Comparison of ENCODE assay signal across 30 cellular contexts in genomic region chr7:25358831-25359350, GRCh38.
A peak's percentile ranks its signal among the peaks of the same experiment; 100 is the strongest.
DNase-seq lines count a peak whose midpoint lies in the region; ATAC-seq, FAIRE-seq and TF ChIP-seq lines count a peak whose summit lies in the region.
"Had no signal": no experiment of that assay in that cellular context is flagged by ENCODE, and none has a peak within 500 bp of the region (broad histone marks: within the 10 kb centered on the region; RNA-seq: fewer than 3 reads in every experiment).

No MANE protein-coding gene starts in this region.

- H3K27me3 Mint-ChIP-seq in astrocyte (ENCODE audit: low read depth, unreplicated experiment), result peaks cover 11% of the 10 kb centered on the region
- H3K27me3 Mint-ChIP-seq: stimulated activated naive CD8-positive, alpha-beta T cell treated with anti-CD3 and anti-CD28 coated beads, Interleukin-15, Interleukin-2, amounts not matched to agents 100 ng/mL and 50 ng/mL, for 24 hours had no signal

- DNase-seq in NCI-H1092 treated with DMSO at 0.1 percent for 48 hours (lab: John Stamatoyannopoulos, UW) (peak; percentile 65), NCI-H1092 (lab: John Stamatoyannopoulos, UW) (no peak), astrocyte (ENCODE audit: low read depth) (no peak), MG63 (no peak), H54 (ENCODE audit: insufficient read length, low spot score) (no peak)
- DNase-seq: 8988T; activated CD4-positive, alpha-beta memory T cell treated with anti-CD3 and anti-CD28 coated beads, Interleukin-2, amount 10 ng/mL, durations not matched to agents 7 days and 5 days; activated naive CD4-positive, alpha-beta T cell; AML-193; CD8-positive, alpha-beta memory T cell; central memory CD4-positive, alpha-beta T cell; effector CD4-positive, alpha-beta T cell; Karpas-422; kidney; mammary epithelial cell; naive thymus-derived CD8-positive, alpha-beta T cell; NCI-H1048; NK-92 treated with Interleukin-12 subunit alpha and Interleukin-12 subunit beta, amount 100 ng/mL, for 24 hours; stimulated activated CD4-positive, alpha-beta T cell treated with anti-CD3 and anti-CD28 coated beads, Interleukin-4, amount 100 ng/mL, for 24 hours; trophoblast cell had no signal

- H3K4me1 ChIP-seq in astrocyte (ENCODE audit: insufficient read depth, low read length), result no peaks in the 10 kb centered on the region
- peaks cover 12% of the 10 kb centered on the region for H3K4me1 ChIP-seq in mesodermal cell (ENCODE audit: control insufficient read depth, insufficient read depth, low read length, poor library complexity, severe bottlenecking)

- H3K4me3 ChIP-seq in astrocyte (ENCODE audit: insufficient read depth, low read depth, low read length) (no peak overlapping the region), mesodermal cell (ENCODE audit: extremely low read depth, insufficient read depth, low read length, poor library complexity, severe bottlenecking) (no peak overlapping the region), MG63 (no peak overlapping the region)
- H3K4me3 ChIP-seq: prostate gland, smooth muscle cell had no signal

- H3K9me3 Mint-ChIP-seq in astrocyte (ENCODE audit: unreplicated experiment), result peaks cover 2% of the 10 kb centered on the region
- H3K9me3 Mint-ChIP-seq: activated CD4-positive, alpha-beta memory T cell treated with anti-CD3 and anti-CD28 coated beads, Interleukin-2, amount 10 ng/mL, durations not matched to agents 7 days and 5 days; CD8-positive, alpha-beta memory T cell; stimulated activated naive CD8-positive, alpha-beta T cell treated with anti-CD3 and anti-CD28 coated beads, Interleukin-15, Interleukin-2, amounts not matched to agents 100 ng/mL and 50 ng/mL, for 24 hours had no signal

- peaks cover 4% of the 10 kb centered on the region for H3K4me1 Mint-ChIP-seq in astrocyte (ENCODE audit: low read depth, unreplicated experiment)
- H3K4me1 Mint-ChIP-seq: activated CD4-positive, alpha-beta memory T cell treated with anti-CD3 and anti-CD28 coated beads, Interleukin-2, amount 10 ng/mL, durations not matched to agents 7 days and 5 days; CD8-positive, alpha-beta memory T cell had no signal

- H2AFZ ChIP-seq in astrocyte (ENCODE audit: low read depth, low read length), result no peak overlapping the region

- no peak for TF ChIP-seq CTCF in astrocyte (IDR thresholded peaks at IDR 0.05; ENCODE audit: insufficient read depth, low read depth, low read length)

- no peak for TF ChIP-seq POLR2A in H54 (IDR thresholded peaks at IDR 0.05; ENCODE audit: low read depth, low read length)

- no peak overlapping the region for H3K27ac Mint-ChIP-seq in astrocyte (ENCODE audit: unreplicated experiment)
- H3K27ac Mint-ChIP-seq: activated CD4-positive, alpha-beta memory T cell treated with anti-CD3 and anti-CD28 coated beads, Interleukin-2, amount 10 ng/mL, durations not matched to agents 7 days and 5 days; CD8-positive, alpha-beta memory T cell; stimulated activated naive CD8-positive, alpha-beta T cell treated with anti-CD3 and anti-CD28 coated beads, Interleukin-15, Interleukin-2, amounts not matched to agents 100 ng/mL and 50 ng/mL, for 24 hours had no signal

- H3K36me3 Mint-ChIP-seq in astrocyte (ENCODE audit: low read depth, unreplicated experiment), result no peaks in the 10 kb centered on the region
- H3K36me3 Mint-ChIP-seq: CD8-positive, alpha-beta memory T cell; naive thymus-derived CD8-positive, alpha-beta T cell had no signal

- H3K9me3 ChIP-seq in astrocyte (ENCODE audit: insufficient read depth, low read depth, low read length) (no peaks in the 10 kb centered on the region), mesodermal cell (ENCODE audit: control insufficient read depth, low read length) (peaks cover 3% of the 10 kb centered on the region), MG63 (no peaks in the 10 kb centered on the region)
- H3K9me3 ChIP-seq: prostate gland, SK-N-SH had no signal

- H3K36me3 ChIP-seq in astrocyte (ENCODE audit: insufficient read depth, low read length) (no peaks in the 10 kb centered on the region), mesodermal cell (ENCODE audit: control insufficient read depth, insufficient read depth, low read length) (no peaks in the 10 kb centered on the region), MG63 (no peaks in the 10 kb centered on the region)
- H3K36me3 ChIP-seq: prostate gland had no signal

- peak overlapping the region; percentile 63 for H3K4me2 ChIP-seq in astrocyte (ENCODE audit: low read length)
- H3K4me2 ChIP-seq: SK-N-SH, smooth muscle cell had no signal

- no peak overlapping the region for H3K4me3 Mint-ChIP-seq in astrocyte (ENCODE audit: unreplicated experiment)
- H3K4me3 Mint-ChIP-seq: activated CD4-positive, alpha-beta memory T cell treated with anti-CD3 and anti-CD28 coated beads, Interleukin-2, amount 10 ng/mL, durations not matched to agents 7 days and 5 days; CD8-positive, alpha-beta memory T cell; naive thymus-derived CD8-positive, alpha-beta T cell; stimulated activated naive CD8-positive, alpha-beta T cell treated with anti-CD3 and anti-CD28 coated beads, Interleukin-15, Interleukin-2, amounts not matched to agents 100 ng/mL and 50 ng/mL, for 24 hours had no signal

- no peak for ATAC-seq in GM21528 (IDR thresholded peaks at IDR 0.05; ENCODE audit: low FRiP score, unreplicated experiment)
- ATAC-seq: esophagus mucosa; naive thymus-derived CD8-positive, alpha-beta T cell had no signal

- no peaks in the 10 kb centered on the region for H3K27me3 ChIP-seq in astrocyte (ENCODE audit: insufficient read depth, low read length)
- H3K27me3 ChIP-seq in MG63, result no peaks in the 10 kb centered on the region

- 78 to 90% methylated on average over 4 of the region's 7 CpGs for WGBS in mesodermal cell (ENCODE audit: insufficient coverage in 2 of 2), 2 experiments

- FAIRE-seq in astrocyte (lab: Jason Lieb, UNC), result no peak
- no peak for FAIRE-seq in H54 (lab: Jason Lieb, UNC)
- FAIRE-seq: frontal cortex, kidney, RCC 7860 had no signal

- H3K9ac ChIP-seq in astrocyte (ENCODE audit: low read length), result no peak overlapping the region
- H3K9ac ChIP-seq: SK-N-SH had no signal

- H4K20me1 ChIP-seq in astrocyte (ENCODE audit: insufficient read depth, low read length), result no peaks in the 10 kb centered on the region

- no peaks in the 10 kb centered on the region for H3K79me2 ChIP-seq in astrocyte (ENCODE audit: insufficient read depth, low read length)

- H3K27ac ChIP-seq in astrocyte (ENCODE audit: low read depth, low read length), result no peak overlapping the region
- H3K27ac ChIP-seq in mesodermal cell (ENCODE audit: low read depth, low read length, severe bottlenecking), result peak overlapping the region; percentile 80
- peak overlapping the region; percentile 89 for H3K27ac ChIP-seq in temporal lobe (ENCODE audit: low read depth, low read length)
- H3K27ac ChIP-seq: prostate gland had no signal
